Comparison of ENCODE assay signal across 1 cellular context in genomic region chr11:62671604-62672528, GRCh38.
TF ChIP-seq lines count a peak whose summit lies in the region.

LBHD1 (minus strand) TSS chr11:62672267; CDS start chr11:62670031, 2,236 bp downstream.
UQCC3 (plus strand) TSS chr11:62671673; CDS start chr11:62671746, 73 bp downstream.

TF ChIP-seq in HepG2, 621 proteins besides CTCF, POLR2A, EP300 and RAD21 (continued from another document and continues in another):
- peak; percentile 59; the same call in 1 of the 2 replicates for TF ChIP-seq AKAP8 (CRISPR knock-in tag; IDR thresholded peaks at IDR 0.05)
- TF ChIP-seq BCL6 (CRISPR knock-in tag; IDR thresholded peaks at IDR 0.05): 0 out of 2 replicates have a peak, but pooled peaks have one; percentile 4
- peak; percentile 77 for TF ChIP-seq KMT2A (CRISPR knock-in tag; IDR thresholded peaks at IDR 0.05)
- TF ChIP-seq ZNF670 (CRISPR knock-in tag; IDR thresholded peaks at IDR 0.05; ENCODE audit: borderline replicate concordance): 0 out of 2 replicates have a peak, but pooled peaks have one; percentile 2
- TF ChIP-seq EEA1 (CRISPR knock-in tag; IDR thresholded peaks at IDR 0.05; ENCODE audit: borderline replicate concordance): peak; percentile 81; the same call in 1 of the 2 replicates
- TF ChIP-seq RBM39 (IDR thresholded peaks at IDR 0.05; ENCODE audit: low read depth, low read length, poor library complexity, severe bottlenecking): peak; percentile 86
- TF ChIP-seq HBP1 (CRISPR knock-in tag; IDR thresholded peaks at IDR 0.05; ENCODE audit: low read depth): peak; percentile 55; the same call in 1 of the 2 replicates
- TF ChIP-seq TRIM22 (IDR thresholded peaks at IDR 0.05): no peak
- TF ChIP-seq, protein P1, sequence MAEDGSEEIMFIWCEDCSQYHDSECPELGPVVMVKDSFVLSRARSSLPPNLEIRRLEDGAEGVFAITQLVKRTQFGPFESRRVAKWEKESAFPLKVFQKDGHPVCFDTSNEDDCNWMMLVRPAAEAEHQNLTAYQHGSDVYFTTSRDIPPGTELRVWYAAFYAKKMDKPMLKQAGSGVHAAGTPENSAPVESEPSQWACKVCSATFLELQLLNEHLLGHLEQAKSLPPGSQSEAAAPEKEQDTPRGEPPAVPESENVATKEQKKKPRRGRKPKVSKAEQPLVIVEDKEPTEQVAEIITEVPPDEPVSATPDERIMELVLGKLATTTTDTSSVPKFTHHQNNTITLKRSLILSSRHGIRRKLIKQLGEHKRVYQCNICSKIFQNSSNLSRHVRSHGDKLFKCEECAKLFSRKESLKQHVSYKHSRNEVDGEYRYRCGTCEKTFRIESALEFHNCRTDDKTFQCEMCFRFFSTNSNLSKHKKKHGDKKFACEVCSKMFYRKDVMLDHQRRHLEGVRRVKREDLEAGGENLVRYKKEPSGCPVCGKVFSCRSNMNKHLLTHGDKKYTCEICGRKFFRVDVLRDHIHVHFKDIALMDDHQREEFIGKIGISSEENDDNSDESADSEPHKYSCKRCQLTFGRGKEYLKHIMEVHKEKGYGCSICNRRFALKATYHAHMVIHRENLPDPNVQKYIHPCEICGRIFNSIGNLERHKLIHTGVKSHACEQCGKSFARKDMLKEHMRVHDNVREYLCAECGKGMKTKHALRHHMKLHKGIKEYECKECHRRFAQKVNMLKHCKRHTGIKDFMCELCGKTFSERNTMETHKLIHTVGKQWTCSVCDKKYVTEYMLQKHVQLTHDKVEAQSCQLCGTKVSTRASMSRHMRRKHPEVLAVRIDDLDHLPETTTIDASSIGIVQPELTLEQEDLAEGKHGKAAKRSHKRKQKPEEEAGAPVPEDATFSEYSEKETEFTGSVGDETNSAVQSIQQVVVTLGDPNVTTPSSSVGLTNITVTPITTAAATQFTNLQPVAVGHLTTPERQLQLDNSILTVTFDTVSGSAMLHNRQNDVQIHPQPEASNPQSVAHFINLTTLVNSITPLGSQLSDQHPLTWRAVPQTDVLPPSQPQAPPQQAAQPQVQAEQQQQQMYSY (CRISPR knock-in tag; IDR thresholded peaks at IDR 0.05): peak; percentile 21; the same call in 1 of the 2 replicates
- TF ChIP-seq ARID2 (CRISPR knock-in tag; IDR thresholded peaks at IDR 0.05; ENCODE audit: borderline replicate concordance): peak; percentile 74; the same call in 1 of the 2 replicates
- TF ChIP-seq ZSCAN22 (CRISPR knock-in tag; IDR thresholded peaks at IDR 0.05): no peak
- TF ChIP-seq KLF16 (CRISPR knock-in tag; IDR thresholded peaks at IDR 0.05): peak in 1 of 2 experiments; percentile 56; a peak in 1 of 4 replicates
- TF ChIP-seq ZNF766 (CRISPR knock-in tag; IDR thresholded peaks at IDR 0.05; ENCODE audit: borderline replicate concordance): peak; percentile 69; the same call in 1 of the 2 replicates
- TF ChIP-seq ZNF589 (CRISPR knock-in tag; conservative IDR thresholded peaks at IDR 0.05): peak; percentile 73; the same call in 1 of the 2 replicates
- TF ChIP-seq, protein P2, sequence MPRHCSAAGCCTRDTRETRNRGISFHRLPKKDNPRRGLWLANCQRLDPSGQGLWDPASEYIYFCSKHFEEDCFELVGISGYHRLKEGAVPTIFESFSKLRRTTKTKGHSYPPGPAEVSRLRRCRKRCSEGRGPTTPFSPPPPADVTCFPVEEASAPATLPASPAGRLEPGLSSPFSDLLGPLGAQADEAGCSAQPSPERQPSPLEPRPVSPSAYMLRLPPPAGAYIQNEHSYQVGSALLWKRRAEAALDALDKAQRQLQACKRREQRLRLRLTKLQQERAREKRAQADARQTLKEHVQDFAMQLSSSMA (CRISPR knock-in tag; IDR thresholded peaks at IDR 0.05): peak; percentile 65; the same call in 1 of the 2 replicates
- peak; percentile 17; the same call in 1 of the 2 replicates for TF ChIP-seq ZNF280D (CRISPR knock-in tag; IDR thresholded peaks at IDR 0.05)
- TF ChIP-seq ZNF331 (CRISPR knock-in tag; IDR thresholded peaks at IDR 0.05): 0 out of 2 replicates have a peak, but pooled peaks have one; percentile 30
- TF ChIP-seq, protein P3, sequence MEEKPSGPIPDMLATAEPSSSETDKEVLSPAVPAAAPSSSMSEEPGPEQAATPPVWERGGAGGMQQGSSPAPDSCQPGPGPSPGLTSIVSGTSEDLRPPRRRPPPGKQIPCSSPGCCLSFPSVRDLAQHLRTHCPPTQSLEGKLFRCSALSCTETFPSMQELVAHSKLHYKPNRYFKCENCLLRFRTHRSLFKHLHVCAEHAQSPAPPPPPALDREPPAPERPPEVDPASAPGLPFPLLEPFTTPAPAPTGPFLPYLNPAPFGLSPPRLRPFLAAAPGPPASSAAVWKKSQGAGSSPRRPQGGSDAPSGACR (CRISPR knock-in tag; IDR thresholded peaks at IDR 0.05): no peak
- no peak; the same call in 1 of the 2 replicates for TF ChIP-seq RARA (CRISPR knock-in tag; IDR thresholded peaks at IDR 0.05)
- TF ChIP-seq ZFP90 (CRISPR knock-in tag; IDR thresholded peaks at IDR 0.05; ENCODE audit: borderline replicate concordance): no peak; the same call in 1 of the 2 replicates
- TF ChIP-seq ZNF777 (CRISPR knock-in tag; IDR thresholded peaks at IDR 0.05): peak; percentile 84
- TF ChIP-seq THYN1 (CRISPR knock-in tag; IDR thresholded peaks at IDR 0.05; ENCODE audit: borderline replicate concordance, low read depth): 0 out of 2 replicates have a peak, but pooled peaks have one; percentile 75
- TF ChIP-seq ZNF75D (CRISPR knock-in tag; IDR thresholded peaks at IDR 0.05; ENCODE audit: borderline replicate concordance): no peak
- no peak for TF ChIP-seq MEIS1 (CRISPR knock-in tag; IDR thresholded peaks at IDR 0.05; ENCODE audit: borderline replicate concordance)
- 0 out of 2 replicates have a peak, but pooled peaks have one; percentile 82 for TF ChIP-seq KLF13 (CRISPR knock-in tag; IDR thresholded peaks at IDR 0.05)
- TF ChIP-seq, protein P4, sequence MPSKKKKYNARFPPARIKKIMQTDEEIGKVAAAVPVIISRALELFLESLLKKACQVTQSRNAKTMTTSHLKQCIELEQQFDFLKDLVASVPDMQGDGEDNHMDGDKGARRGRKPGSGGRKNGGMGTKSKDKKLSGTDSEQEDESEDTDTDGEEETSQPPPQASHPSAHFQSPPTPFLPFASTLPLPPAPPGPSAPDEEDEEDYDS (CRISPR knock-in tag; IDR thresholded peaks at IDR 0.05): peak; percentile 66
- peak; percentile 61 for TF ChIP-seq DNMT1 (CRISPR knock-in tag; IDR thresholded peaks at IDR 0.05)
- TF ChIP-seq, protein P5, sequence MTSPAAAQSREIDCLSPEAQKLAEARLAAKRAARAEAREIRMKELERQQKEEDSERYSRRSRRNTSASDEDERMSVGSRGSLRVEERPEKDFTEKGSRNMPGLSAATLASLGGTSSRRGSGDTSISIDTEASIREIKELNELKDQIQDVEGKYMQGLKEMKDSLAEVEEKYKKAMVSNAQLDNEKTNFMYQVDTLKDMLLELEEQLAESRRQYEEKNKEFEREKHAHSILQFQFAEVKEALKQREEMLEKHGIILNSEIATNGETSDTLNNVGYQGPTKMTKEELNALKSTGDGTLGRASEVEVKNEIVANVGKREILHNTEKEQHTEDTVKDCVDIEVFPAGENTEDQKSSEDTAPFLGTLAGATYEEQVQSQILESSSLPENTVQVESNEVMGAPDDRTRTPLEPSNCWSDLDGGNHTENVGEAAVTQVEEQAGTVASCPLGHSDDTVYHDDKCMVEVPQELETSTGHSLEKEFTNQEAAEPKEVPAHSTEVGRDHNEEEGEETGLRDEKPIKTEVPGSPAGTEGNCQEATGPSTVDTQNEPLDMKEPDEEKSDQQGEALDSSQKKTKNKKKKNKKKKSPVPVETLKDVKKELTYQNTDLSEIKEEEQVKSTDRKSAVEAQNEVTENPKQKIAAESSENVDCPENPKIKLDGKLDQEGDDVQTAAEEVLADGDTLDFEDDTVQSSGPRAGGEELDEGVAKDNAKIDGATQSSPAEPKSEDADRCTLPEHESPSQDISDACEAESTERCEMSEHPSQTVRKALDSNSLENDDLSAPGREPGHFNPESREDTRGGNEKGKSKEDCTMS (CRISPR knock-in tag; conservative IDR thresholded peaks at IDR 0.05): no peak
- TF ChIP-seq BATF2 (CRISPR knock-in tag; IDR thresholded peaks at IDR 0.05): 0 out of 2 replicates have a peak, but pooled peaks have one; percentile 22
- peak; percentile 24; the same call in 1 of the 2 replicates for TF ChIP-seq ZZZ3 (CRISPR knock-in tag; IDR thresholded peaks at IDR 0.05; ENCODE audit: borderline replicate concordance)
- peak; percentile 24 for TF ChIP-seq PTBP1 (IDR thresholded peaks at IDR 0.05; ENCODE audit: low read depth, low read length, poor library complexity, severe bottlenecking)
- TF ChIP-seq JARID2 (CRISPR knock-in tag; IDR thresholded peaks at IDR 0.05; ENCODE audit: insufficient replicate concordance): peak; percentile 17
- TF ChIP-seq ARHGAP35 (CRISPR knock-in tag; IDR thresholded peaks at IDR 0.05; ENCODE audit: borderline replicate concordance): 0 out of 2 replicates have a peak, but pooled peaks have one; percentile 38
- TF ChIP-seq, protein P6, sequence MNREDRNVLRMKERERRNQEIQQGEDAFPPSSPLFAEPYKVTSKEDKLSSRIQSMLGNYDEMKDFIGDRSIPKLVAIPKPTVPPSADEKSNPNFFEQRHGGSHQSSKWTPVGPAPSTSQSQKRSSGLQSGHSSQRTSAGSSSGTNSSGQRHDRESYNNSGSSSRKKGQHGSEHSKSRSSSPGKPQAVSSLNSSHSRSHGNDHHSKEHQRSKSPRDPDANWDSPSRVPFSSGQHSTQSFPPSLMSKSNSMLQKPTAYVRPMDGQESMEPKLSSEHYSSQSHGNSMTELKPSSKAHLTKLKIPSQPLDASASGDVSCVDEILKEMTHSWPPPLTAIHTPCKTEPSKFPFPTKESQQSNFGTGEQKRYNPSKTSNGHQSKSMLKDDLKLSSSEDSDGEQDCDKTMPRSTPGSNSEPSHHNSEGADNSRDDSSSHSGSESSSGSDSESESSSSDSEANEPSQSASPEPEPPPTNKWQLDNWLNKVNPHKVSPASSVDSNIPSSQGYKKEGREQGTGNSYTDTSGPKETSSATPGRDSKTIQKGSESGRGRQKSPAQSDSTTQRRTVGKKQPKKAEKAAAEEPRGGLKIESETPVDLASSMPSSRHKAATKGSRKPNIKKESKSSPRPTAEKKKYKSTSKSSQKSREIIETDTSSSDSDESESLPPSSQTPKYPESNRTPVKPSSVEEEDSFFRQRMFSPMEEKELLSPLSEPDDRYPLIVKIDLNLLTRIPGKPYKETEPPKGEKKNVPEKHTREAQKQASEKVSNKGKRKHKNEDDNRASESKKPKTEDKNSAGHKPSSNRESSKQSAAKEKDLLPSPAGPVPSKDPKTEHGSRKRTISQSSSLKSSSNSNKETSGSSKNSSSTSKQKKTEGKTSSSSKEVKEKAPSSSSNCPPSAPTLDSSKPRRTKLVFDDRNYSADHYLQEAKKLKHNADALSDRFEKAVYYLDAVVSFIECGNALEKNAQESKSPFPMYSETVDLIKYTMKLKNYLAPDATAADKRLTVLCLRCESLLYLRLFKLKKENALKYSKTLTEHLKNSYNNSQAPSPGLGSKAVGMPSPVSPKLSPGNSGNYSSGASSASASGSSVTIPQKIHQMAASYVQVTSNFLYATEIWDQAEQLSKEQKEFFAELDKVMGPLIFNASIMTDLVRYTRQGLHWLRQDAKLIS (CRISPR knock-in tag; IDR thresholded peaks at IDR 0.05): no peak
- 0 out of 2 replicates have a peak, but pooled peaks have one; percentile 50 for TF ChIP-seq ISL2 (CRISPR knock-in tag; IDR thresholded peaks at IDR 0.05)
- peak; percentile 37 for TF ChIP-seq ZMAT3 (CRISPR knock-in tag; conservative IDR thresholded peaks at IDR 0.05)
- peak; percentile 69 for TF ChIP-seq SRSF1 (optimal IDR thresholded peaks at IDR 0.05; ENCODE audit: low read depth, low read length)
- peak; percentile 68; the same call in 1 of the 2 replicates for TF ChIP-seq HDAC1 (CRISPR knock-in tag; IDR thresholded peaks at IDR 0.05)
- 0 out of 2 replicates have a peak, but pooled peaks have one; percentile 5 for TF ChIP-seq ZNF253 (CRISPR knock-in tag; IDR thresholded peaks at IDR 0.05; ENCODE audit: borderline replicate concordance)
- TF ChIP-seq SIX4 (CRISPR knock-in tag; IDR thresholded peaks at IDR 0.05): 0 out of 2 replicates have a peak, but pooled peaks have one; percentile 46
